ENCODE assay signal across 1 cellular context in the genomic region with DNA sequence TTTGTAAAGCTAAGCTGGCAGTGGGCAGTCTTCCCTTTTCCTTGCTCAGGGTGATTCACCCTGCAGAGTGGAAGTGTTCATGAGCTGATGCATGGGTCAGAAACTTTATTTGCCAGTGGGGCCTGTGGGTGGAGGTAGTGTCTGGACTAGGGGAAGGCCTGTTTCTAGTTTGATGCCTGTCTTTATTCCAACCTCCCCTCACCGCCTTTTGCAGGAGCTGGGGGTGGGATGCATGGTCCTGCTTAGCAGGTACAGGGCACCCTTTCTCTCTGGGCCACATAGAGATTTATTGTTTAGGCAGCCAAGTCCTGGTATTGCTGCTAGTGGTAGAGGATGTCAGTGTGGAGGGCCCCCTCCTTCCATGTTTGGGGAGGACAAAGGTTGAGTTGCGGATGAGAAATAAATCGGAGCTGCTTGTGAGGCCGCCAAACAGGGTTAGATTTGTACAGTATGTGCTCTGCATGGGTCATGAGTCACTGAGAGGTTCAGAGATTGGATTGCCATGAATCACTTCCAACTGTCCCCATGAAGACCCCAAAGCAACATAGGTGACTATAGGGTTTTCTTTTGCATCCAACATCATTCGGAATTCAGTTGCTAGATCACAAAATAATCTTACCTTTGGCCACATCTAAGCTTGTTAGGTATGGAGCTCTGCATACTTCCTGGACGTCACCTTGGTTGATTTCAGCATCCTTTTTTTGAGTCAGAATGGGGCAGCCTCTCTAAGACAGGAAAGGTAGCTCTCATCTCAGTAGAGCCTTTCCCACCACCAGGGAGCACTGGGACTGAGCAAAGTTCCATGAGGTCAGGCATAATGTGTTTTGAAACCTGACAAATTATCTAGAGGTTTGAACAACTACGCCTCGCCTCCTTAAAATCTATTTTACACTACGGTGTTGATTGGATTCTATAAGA.
TF ChIP-seq lines count a peak whose summit lies in the region.

No MANE protein-coding gene starts in this region.

TF ChIP-seq in HepG2, 621 proteins besides CTCF, POLR2A, EP300 and RAD21 (continued from another document and continues in another):
- TF ChIP-seq, protein P1, sequence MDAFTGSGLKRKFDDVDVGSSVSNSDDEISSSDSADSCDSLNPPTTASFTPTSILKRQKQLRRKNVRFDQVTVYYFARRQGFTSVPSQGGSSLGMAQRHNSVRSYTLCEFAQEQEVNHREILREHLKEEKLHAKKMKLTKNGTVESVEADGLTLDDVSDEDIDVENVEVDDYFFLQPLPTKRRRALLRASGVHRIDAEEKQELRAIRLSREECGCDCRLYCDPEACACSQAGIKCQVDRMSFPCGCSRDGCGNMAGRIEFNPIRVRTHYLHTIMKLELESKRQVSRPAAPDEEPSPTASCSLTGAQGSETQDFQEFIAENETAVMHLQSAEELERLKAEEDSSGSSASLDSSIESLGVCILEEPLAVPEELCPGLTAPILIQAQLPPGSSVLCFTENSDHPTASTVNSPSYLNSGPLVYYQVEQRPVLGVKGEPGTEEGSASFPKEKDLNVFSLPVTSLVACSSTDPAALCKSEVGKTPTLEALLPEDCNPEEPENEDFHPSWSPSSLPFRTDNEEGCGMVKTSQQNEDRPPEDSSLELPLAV (CRISPR knock-in tag; conservative IDR thresholded peaks at IDR 0.05; ENCODE audit: low read depth): no peak
- no peak for TF ChIP-seq UBTF (CRISPR knock-in tag; IDR thresholded peaks at IDR 0.05)
- no peak for TF ChIP-seq HES4 (CRISPR knock-in tag; IDR thresholded peaks at IDR 0.05; ENCODE audit: borderline replicate concordance)
- peak; percentile 86 for TF ChIP-seq JUN (CRISPR knock-in tag; IDR thresholded peaks at IDR 0.05)
- TF ChIP-seq HNRNPLL (IDR thresholded peaks at IDR 0.05; ENCODE audit: low read depth, low read length, poor library complexity, severe bottlenecking): no peak
- TF ChIP-seq REPIN1 (CRISPR knock-in tag; IDR thresholded peaks at IDR 0.05; ENCODE audit: borderline replicate concordance, low read depth): peak; percentile 65
- no peak for TF ChIP-seq SYNCRIP (IDR thresholded peaks at IDR 0.05; ENCODE audit: insufficient read depth, low read depth, low read length)
- no peak for TF ChIP-seq ZFP36 (IDR thresholded peaks at IDR 0.05; ENCODE audit: borderline replicate concordance, low read depth, low read length, partially characterized antibody)
- no peak for TF ChIP-seq PRDM15 (CRISPR knock-in tag; IDR thresholded peaks at IDR 0.05)
- TF ChIP-seq MAFG (CRISPR knock-in tag; IDR thresholded peaks at IDR 0.05): no peak
- TF ChIP-seq ZNF746 (CRISPR knock-in tag; IDR thresholded peaks at IDR 0.05): peak; percentile 66; the same call in 1 of the 2 replicates
- no peak for TF ChIP-seq ZNF253 (CRISPR knock-in tag; IDR thresholded peaks at IDR 0.05; ENCODE audit: borderline replicate concordance)
- no peak for TF ChIP-seq ZFP90 (CRISPR knock-in tag; IDR thresholded peaks at IDR 0.05; ENCODE audit: borderline replicate concordance)
- no peak for TF ChIP-seq ZNF883 (CRISPR knock-in tag; IDR thresholded peaks at IDR 0.05; ENCODE audit: not compliant biosample characterization)
- TF ChIP-seq, protein P2, sequence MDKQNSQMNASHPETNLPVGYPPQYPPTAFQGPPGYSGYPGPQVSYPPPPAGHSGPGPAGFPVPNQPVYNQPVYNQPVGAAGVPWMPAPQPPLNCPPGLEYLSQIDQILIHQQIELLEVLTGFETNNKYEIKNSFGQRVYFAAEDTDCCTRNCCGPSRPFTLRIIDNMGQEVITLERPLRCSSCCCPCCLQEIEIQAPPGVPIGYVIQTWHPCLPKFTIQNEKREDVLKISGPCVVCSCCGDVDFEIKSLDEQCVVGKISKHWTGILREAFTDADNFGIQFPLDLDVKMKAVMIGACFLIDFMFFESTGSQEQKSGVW (CRISPR knock-in tag; IDR thresholded peaks at IDR 0.05; ENCODE audit: borderline replicate concordance): no peak
- peak; percentile 83; the same call in 1 of the 2 replicates for TF ChIP-seq GTF3A (CRISPR knock-in tag; conservative IDR thresholded peaks at IDR 0.05)
- TF ChIP-seq ZNF296 (CRISPR knock-in tag; conservative IDR thresholded peaks at IDR 0.05): no peak
- TF ChIP-seq CBX1 (IDR thresholded peaks at IDR 0.05; ENCODE audit: low read depth): no peak
- TF ChIP-seq CERS6 (CRISPR knock-in tag; IDR thresholded peaks at IDR 0.05): no peak
- 0 out of 2 replicates have a peak, but pooled peaks have one; percentile 5 for TF ChIP-seq STAG1 (CRISPR knock-in tag; IDR thresholded peaks at IDR 0.05)
- no peak for TF ChIP-seq CREB1 (IDR thresholded peaks at IDR 0.05)
- TF ChIP-seq CREB1 (CRISPR knock-in tag; IDR thresholded peaks at IDR 0.05): peak; percentile 49
- no peak for TF ChIP-seq SIX4 (CRISPR knock-in tag; IDR thresholded peaks at IDR 0.05)
- no peak for TF ChIP-seq RERE (CRISPR knock-in tag; IDR thresholded peaks at IDR 0.05; ENCODE audit: low read depth)
- TF ChIP-seq TGIF2 (CRISPR knock-in tag; IDR thresholded peaks at IDR 0.05): no peak
- TF ChIP-seq ZNF709 (CRISPR knock-in tag; IDR thresholded peaks at IDR 0.05): no peak
- peak; percentile 22 for TF ChIP-seq MLX (CRISPR knock-in tag; IDR thresholded peaks at IDR 0.05)
- no peak for TF ChIP-seq RORA (CRISPR knock-in tag; IDR thresholded peaks at IDR 0.05)
- TF ChIP-seq TAF15 (IDR thresholded peaks at IDR 0.05; ENCODE audit: low read depth, low read length, poor library complexity, severe bottlenecking): no peak
- TF ChIP-seq ZNF674 (CRISPR knock-in tag; IDR thresholded peaks at IDR 0.05; ENCODE audit: low read depth): no peak
- no peak for TF ChIP-seq MATR3 (CRISPR knock-in tag; IDR thresholded peaks at IDR 0.05)
- TF ChIP-seq ZNF501 (CRISPR knock-in tag; IDR thresholded peaks at IDR 0.05): peak; percentile 41; the same call in 1 of the 2 replicates
- no peak for TF ChIP-seq ZNF660 (CRISPR knock-in tag; IDR thresholded peaks at IDR 0.05; ENCODE audit: borderline replicate concordance, low read depth)
- TF ChIP-seq ZNF354B (CRISPR knock-in tag; IDR thresholded peaks at IDR 0.05): no peak
- TF ChIP-seq IRF9 (CRISPR knock-in tag; IDR thresholded peaks at IDR 0.05; ENCODE audit: borderline replicate concordance): no peak
- TF ChIP-seq ERF (CRISPR knock-in tag; IDR thresholded peaks at IDR 0.05): peak; percentile 46; the same call in 1 of the 2 replicates
- no peak for TF ChIP-seq PAF1 (CRISPR knock-in tag; IDR thresholded peaks at IDR 0.05)
- no peak; the same call in 1 of the 2 replicates for TF ChIP-seq ZNF460 (CRISPR knock-in tag; IDR thresholded peaks at IDR 0.05; ENCODE audit: borderline replicate concordance)
